Comparison of ENCODE assay signal across 1 cellular context in genomic region chr1:179365342-179366092, GRCh38.
TF ChIP-seq lines count a peak whose summit lies in the region.

AXDND1 (plus strand) TSS chr1:179365971; CDS start chr1:179366510, 539 bp downstream.

TF ChIP-seq in HepG2, 621 proteins besides CTCF, POLR2A, EP300 and RAD21 (continued from another document and continues in another):
- TF ChIP-seq, protein P1, sequence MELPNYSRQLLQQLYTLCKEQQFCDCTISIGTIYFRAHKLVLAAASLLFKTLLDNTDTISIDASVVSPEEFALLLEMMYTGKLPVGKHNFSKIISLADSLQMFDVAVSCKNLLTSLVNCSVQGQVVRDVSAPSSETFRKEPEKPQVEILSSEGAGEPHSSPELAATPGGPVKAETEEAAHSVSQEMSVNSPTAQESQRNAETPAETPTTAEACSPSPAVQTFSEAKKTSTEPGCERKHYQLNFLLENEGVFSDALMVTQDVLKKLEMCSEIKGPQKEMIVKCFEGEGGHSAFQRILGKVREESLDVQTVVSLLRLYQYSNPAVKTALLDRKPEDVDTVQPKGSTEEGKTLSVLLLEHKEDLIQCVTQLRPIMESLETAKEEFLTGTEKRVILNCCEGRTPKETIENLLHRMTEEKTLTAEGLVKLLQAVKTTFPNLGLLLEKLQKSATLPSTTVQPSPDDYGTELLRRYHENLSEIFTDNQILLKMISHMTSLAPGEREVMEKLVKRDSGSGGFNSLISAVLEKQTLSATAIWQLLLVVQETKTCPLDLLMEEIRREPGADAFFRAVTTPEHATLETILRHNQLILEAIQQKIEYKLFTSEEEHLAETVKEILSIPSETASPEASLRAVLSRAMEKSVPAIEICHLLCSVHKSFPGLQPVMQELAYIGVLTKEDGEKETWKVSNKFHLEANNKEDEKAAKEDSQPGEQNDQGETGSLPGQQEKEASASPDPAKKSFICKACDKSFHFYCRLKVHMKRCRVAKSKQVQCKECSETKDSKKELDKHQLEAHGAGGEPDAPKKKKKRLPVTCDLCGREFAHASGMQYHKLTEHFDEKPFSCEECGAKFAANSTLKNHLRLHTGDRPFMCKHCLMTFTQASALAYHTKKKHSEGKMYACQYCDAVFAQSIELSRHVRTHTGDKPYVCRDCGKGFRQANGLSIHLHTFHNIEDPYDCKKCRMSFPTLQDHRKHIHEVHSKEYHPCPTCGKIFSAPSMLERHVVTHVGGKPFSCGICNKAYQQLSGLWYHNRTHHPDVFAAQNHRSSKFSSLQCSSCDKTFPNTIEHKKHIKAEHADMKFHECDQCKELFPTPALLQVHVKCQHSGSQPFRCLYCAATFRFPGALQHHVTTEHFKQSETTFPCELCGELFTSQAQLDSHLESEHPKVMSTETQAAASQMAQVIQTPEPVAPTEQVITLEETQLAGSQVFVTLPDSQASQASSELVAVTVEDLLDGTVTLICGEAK (IDR thresholded peaks at IDR 0.05) = no peak
- TF ChIP-seq, protein P1 (CRISPR knock-in tag; IDR thresholded peaks at IDR 0.05) = peak; percentile 30; the same call in 1 of the 2 replicates
- TF ChIP-seq ZNF547 (CRISPR knock-in tag; IDR thresholded peaks at IDR 0.05) = peak; percentile 62
- TF ChIP-seq YEATS4 (CRISPR knock-in tag; IDR thresholded peaks at IDR 0.05; ENCODE audit: borderline replicate concordance) = peak; percentile 57; the same call in 1 of the 2 replicates
- TF ChIP-seq MEF2D (CRISPR knock-in tag; IDR thresholded peaks at IDR 0.05) = peak; percentile 66; the same call in 1 of the 2 replicates
- no peak; the same call in 1 of the 2 replicates for TF ChIP-seq ZBTB38 (CRISPR knock-in tag; IDR thresholded peaks at IDR 0.05)
- 0 out of 2 replicates have a peak, but pooled peaks have one; percentile 32 for TF ChIP-seq BCL3 (CRISPR knock-in tag; IDR thresholded peaks at IDR 0.05)
- TF ChIP-seq ZNF430 (CRISPR knock-in tag; IDR thresholded peaks at IDR 0.05) = 0 out of 2 replicates have a peak, but pooled peaks have one; percentile 45
- TF ChIP-seq MTA3 (CRISPR knock-in tag; IDR thresholded peaks at IDR 0.05) = no peak
- TF ChIP-seq ZNF30 (CRISPR knock-in tag; IDR thresholded peaks at IDR 0.05) = no peak
- TF ChIP-seq ZFP36L2 (CRISPR knock-in tag; IDR thresholded peaks at IDR 0.05) = no peak
- no peak for TF ChIP-seq TMF1 (CRISPR knock-in tag; IDR thresholded peaks at IDR 0.05; ENCODE audit: low read depth)
- peak; percentile 23; the same call in 1 of the 2 replicates for TF ChIP-seq ZNF33B (CRISPR knock-in tag; IDR thresholded peaks at IDR 0.05)
- TF ChIP-seq RNF2 (conservative IDR thresholded peaks at IDR 0.05; ENCODE audit: low read depth) = 0 out of 2 replicates have a peak, but pooled peaks have one; percentile 23
- TF ChIP-seq ZNF773 (CRISPR knock-in tag; IDR thresholded peaks at IDR 0.05; ENCODE audit: borderline replicate concordance) = 0 out of 2 replicates have a peak, but pooled peaks have one; percentile 52
- TF ChIP-seq ZNF891 (CRISPR knock-in tag; IDR thresholded peaks at IDR 0.05) = 0 out of 2 replicates have a peak, but pooled peaks have one; percentile 39
- 0 out of 2 replicates have a peak, but pooled peaks have one; percentile 8 for TF ChIP-seq ARHGAP35 (CRISPR knock-in tag; IDR thresholded peaks at IDR 0.05; ENCODE audit: borderline replicate concordance)
- TF ChIP-seq ZNF577 (CRISPR knock-in tag; IDR thresholded peaks at IDR 0.05; ENCODE audit: borderline replicate concordance, low read depth) = no peak
- TF ChIP-seq TARDBP (CRISPR knock-in tag; IDR thresholded peaks at IDR 0.05) = peak; percentile 67; the same call in 1 of the 2 replicates
- 0 out of 2 replicates have a peak, but pooled peaks have one; percentile 17 for TF ChIP-seq KDM4B (CRISPR knock-in tag; IDR thresholded peaks at IDR 0.05)
- peak; percentile 58; the same call in 1 of the 2 replicates for TF ChIP-seq GMEB1 (CRISPR knock-in tag; IDR thresholded peaks at IDR 0.05; ENCODE audit: borderline replicate concordance)
- no peak for TF ChIP-seq SIN3B (IDR thresholded peaks at IDR 0.05; ENCODE audit: low read length)
- no peak for TF ChIP-seq TBL1XR1 (IDR thresholded peaks at IDR 0.05; ENCODE audit: borderline replicate concordance, low read length, partially characterized antibody)
- peak in 1 of 2 experiments; percentile 99; a peak in 2 of 4 replicates for TF ChIP-seq ATF4 (CRISPR knock-in tag; IDR thresholded peaks at IDR 0.05)
- peak; percentile 87 for TF ChIP-seq GABPB1 (CRISPR knock-in tag; IDR thresholded peaks at IDR 0.05)
- no peak for TF ChIP-seq ZFYVE20 (CRISPR knock-in tag; IDR thresholded peaks at IDR 0.05; ENCODE audit: borderline replicate concordance, low read depth)
- no peak for TF ChIP-seq DR1 (CRISPR knock-in tag; IDR thresholded peaks at IDR 0.05)
- TF ChIP-seq ZNF44 (CRISPR knock-in tag; IDR thresholded peaks at IDR 0.05) = no peak
- no peak for TF ChIP-seq ZNF570 (CRISPR knock-in tag; IDR thresholded peaks at IDR 0.05; ENCODE audit: borderline replicate concordance)
- no peak for TF ChIP-seq ADNP (CRISPR knock-in tag; IDR thresholded peaks at IDR 0.05)
- TF ChIP-seq MIER2 (CRISPR knock-in tag; IDR thresholded peaks at IDR 0.05) = peak; percentile 42; the same call in 1 of the 2 replicates
- TF ChIP-seq, protein P2, sequence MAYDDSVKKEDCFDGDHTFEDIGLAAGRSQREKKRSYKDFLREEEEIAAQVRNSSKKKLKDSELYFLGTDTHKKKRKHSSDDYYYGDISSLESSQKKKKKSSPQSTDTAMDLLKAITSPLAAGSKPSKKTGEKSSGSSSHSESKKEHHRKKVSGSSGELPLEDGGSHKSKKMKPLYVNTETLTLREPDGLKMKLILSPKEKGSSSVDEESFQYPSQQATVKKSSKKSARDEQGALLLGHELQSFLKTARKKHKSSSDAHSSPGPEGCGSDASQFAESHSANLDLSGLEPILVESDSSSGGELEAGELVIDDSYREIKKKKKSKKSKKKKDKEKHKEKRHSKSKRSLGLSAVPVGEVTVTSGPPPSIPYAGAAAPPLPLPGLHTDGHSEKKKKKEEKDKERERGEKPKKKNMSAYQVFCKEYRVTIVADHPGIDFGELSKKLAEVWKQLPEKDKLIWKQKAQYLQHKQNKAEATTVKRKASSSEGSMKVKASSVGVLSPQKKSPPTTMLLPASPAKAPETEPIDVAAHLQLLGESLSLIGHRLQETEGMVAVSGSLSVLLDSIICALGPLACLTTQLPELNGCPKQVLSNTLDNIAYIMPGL (CRISPR knock-in tag; IDR thresholded peaks at IDR 0.05; ENCODE audit: borderline replicate concordance in 1 of 2, low read depth in 1 of 2) = peak; percentile 52 to 65; a peak in 1 of 4 replicates
- peak; percentile 10; the same call in 1 of the 2 replicates for TF ChIP-seq HOMEZ (CRISPR knock-in tag; IDR thresholded peaks at IDR 0.05; ENCODE audit: low read depth)
- TF ChIP-seq, protein P3, sequence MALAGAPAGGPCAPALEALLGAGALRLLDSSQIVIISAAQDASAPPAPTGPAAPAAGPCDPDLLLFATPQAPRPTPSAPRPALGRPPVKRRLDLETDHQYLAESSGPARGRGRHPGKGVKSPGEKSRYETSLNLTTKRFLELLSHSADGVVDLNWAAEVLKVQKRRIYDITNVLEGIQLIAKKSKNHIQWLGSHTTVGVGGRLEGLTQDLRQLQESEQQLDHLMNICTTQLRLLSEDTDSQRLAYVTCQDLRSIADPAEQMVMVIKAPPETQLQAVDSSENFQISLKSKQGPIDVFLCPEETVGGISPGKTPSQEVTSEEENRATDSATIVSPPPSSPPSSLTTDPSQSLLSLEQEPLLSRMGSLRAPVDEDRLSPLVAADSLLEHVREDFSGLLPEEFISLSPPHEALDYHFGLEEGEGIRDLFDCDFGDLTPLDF (CRISPR knock-in tag; IDR thresholded peaks at IDR 0.05) = no peak
